Comparison of ENCODE assay signal across 9 cellular contexts in genomic region chr2:3651686-3652516, GRCh38. TPM values are rescaled to one million over a fixed set of nuclear protein-coding genes. Genes with fewer than 3 reads are reported as not detected.
DNase-seq lines count a peak whose midpoint lies in the region; ATAC-seq and TF ChIP-seq lines count a peak whose summit lies in the region.
"Had no signal": no experiment of that assay in that cellular context is flagged by ENCODE, and none has a peak within 500 bp of the region (broad histone marks: within the 10 kb centered on the region; RNA-seq: fewer than 3 reads in every experiment).

No MANE protein-coding gene starts in this region.

- DNase-seq in NCI-H2081 (lab: John Stamatoyannopoulos, UW) (peak; percentile 98 to 100), mesothelial cell of epicardium (ENCODE audit: low spot score in 2 of 2, unreplicated experiment in 2 of 2) (peak in 1 of 2 experiments; percentile 49)
- DNase-seq in activated CD8-positive, alpha-beta T cell treated with anti-CD3 and anti-CD28 coated beads for 36 hours: peak; percentile 90
- peak; percentile 45 for DNase-seq in effector CD4-positive, alpha-beta T cell
- peak; percentile 59 to 60 for DNase-seq in stimulated activated CD8-positive, alpha-beta memory T cell treated with anti-CD3 and anti-CD28 coated beads, Interleukin-2, amount 100 ng/mL, for 48 hours (ENCODE audit: low read depth in 2 of 2)
- no peak for DNase-seq in NK-92 treated with Interleukin-12 subunit alpha and Interleukin-12 subunit beta, amount 100 ng/mL, for 24 hours (lab: John Stamatoyannopoulos, UW)

- H3K36me3 Mint-ChIP-seq in activated CD8-positive, alpha-beta T cell treated with anti-CD3 and anti-CD28 coated beads for 36 hours (ENCODE audit: low read depth): no peaks in the 10 kb centered on the region
- H3K36me3 Mint-ChIP-seq in mesothelial cell of epicardium: no peaks in the 10 kb centered on the region

- H3K27ac Mint-ChIP-seq in activated CD8-positive, alpha-beta T cell treated with anti-CD3 and anti-CD28 coated beads for 36 hours: peak overlapping the region; percentile 94
- H3K27ac Mint-ChIP-seq in mesothelial cell of epicardium: peak overlapping the region; percentile 82

- no peaks in the 10 kb centered on the region for H3K27me3 Mint-ChIP-seq in activated CD8-positive, alpha-beta T cell treated with anti-CD3 and anti-CD28 coated beads for 36 hours
- peaks cover 33% of the 10 kb centered on the region for H3K27me3 Mint-ChIP-seq in mesothelial cell of epicardium (ENCODE audit: low read depth)

- CTCF ChIA-PET in activated CD8-positive, alpha-beta T cell treated with anti-CD3 and anti-CD28 coated beads for 36 hours (lab: Charles Lee): interaction anchor here (0.8 to 3.7 kb wide), 12 partner anchors 9 to 272 kb away, joined by 3 to 27 read pairs (median 5); partner anchors contain the start of genes RNASEH1 and TRAPPC12

- POLR2A ChIA-PET in activated CD8-positive, alpha-beta T cell treated with anti-CD3 and anti-CD28 coated beads for 36 hours (lab: Charles Lee): interaction anchor here (0.6 to 1.9 kb wide), 7 partner anchors 11 to 105 kb away, joined by 3 to 7 read pairs (median 3); partner anchors contain the start of gene RNASEH1

- H3K4me3 Mint-ChIP-seq in activated CD8-positive, alpha-beta T cell treated with anti-CD3 and anti-CD28 coated beads for 36 hours: peak overlapping the region; percentile 76
- peak overlapping the region; percentile 64 for H3K4me3 Mint-ChIP-seq in mesothelial cell of epicardium

- H3K9me3 Mint-ChIP-seq in activated CD8-positive, alpha-beta T cell treated with anti-CD3 and anti-CD28 coated beads for 36 hours: no peaks in the 10 kb centered on the region
- no peaks in the 10 kb centered on the region for H3K9me3 Mint-ChIP-seq in mesothelial cell of epicardium

- no peak for TF ChIP-seq CTCF in activated CD8-positive, alpha-beta T cell treated with anti-CD3 and anti-CD28 coated beads for 36 hours (IDR thresholded peaks at IDR 0.05)
- TF ChIP-seq CTCF in mesothelial cell of epicardium (IDR thresholded peaks at IDR 0.05; ENCODE audit: unreplicated experiment): no peak

- ATAC-seq in GM18511 (IDR thresholded peaks at IDR 0.05; ENCODE audit: unreplicated experiment) (peak; percentile 52), HG02970 (IDR thresholded peaks at IDR 0.05; ENCODE audit: low FRiP score, unreplicated experiment) (peak; percentile 85)
- ATAC-seq in activated CD8-positive, alpha-beta T cell treated with anti-CD3 and anti-CD28 coated beads for 36 hours: peak; percentile 79

- intact Hi-C loops in activated CD8-positive, alpha-beta T cell treated with anti-CD3 and anti-CD28 coated beads for 36 hours (cut with micrococcal nuclease): loop anchor here (5.0 to 10.0 kb wide), 2 partner anchors 75 to 227 kb away; partner anchors contain the start of gene RPS7

- peaks cover 13% of the 10 kb centered on the region for H3K4me1 Mint-ChIP-seq in activated CD8-positive, alpha-beta T cell treated with anti-CD3 and anti-CD28 coated beads for 36 hours (ENCODE audit: low read depth)
- peaks cover 17% of the 10 kb centered on the region for H3K4me1 Mint-ChIP-seq in mesothelial cell of epicardium

RNA-seq across cellular contexts. Expression of gene ALLC, which starts 6.1 kb away (rescaled TPM):
- total RNA-seq in activated CD8-positive, alpha-beta T cell treated with anti-CD3 and anti-CD28 coated beads for 36 hours: not detected
- total RNA-seq in mesothelial cell of epicardium: not detected in 3 replicates
- total RNA-seq: pulmonary artery endothelial cell had no signal

RNA-seq across cellular contexts. Expression of gene DCDC2C, which starts 51.5 kb away (rescaled TPM):
- total RNA-seq in activated CD8-positive, alpha-beta T cell treated with anti-CD3 and anti-CD28 coated beads for 36 hours: not detected
- not detected in 3 replicates for total RNA-seq in mesothelial cell of epicardium
- total RNA-seq: pulmonary artery endothelial cell had no signal

RNA-seq across cellular contexts. Expression of gene COLEC11, which starts 57.0 kb away (rescaled TPM):
- under 1 TPM in 1 of 2 experiments, not detected in 1; 0.49 TPM for total RNA-seq in activated CD8-positive, alpha-beta T cell treated with anti-CD3 and anti-CD28 coated beads for 36 hours
- 9.8 to 10.8 TPM (median 10.1 TPM) in 3 replicates for total RNA-seq in mesothelial cell of epicardium
